In the genomic region with DNA sequence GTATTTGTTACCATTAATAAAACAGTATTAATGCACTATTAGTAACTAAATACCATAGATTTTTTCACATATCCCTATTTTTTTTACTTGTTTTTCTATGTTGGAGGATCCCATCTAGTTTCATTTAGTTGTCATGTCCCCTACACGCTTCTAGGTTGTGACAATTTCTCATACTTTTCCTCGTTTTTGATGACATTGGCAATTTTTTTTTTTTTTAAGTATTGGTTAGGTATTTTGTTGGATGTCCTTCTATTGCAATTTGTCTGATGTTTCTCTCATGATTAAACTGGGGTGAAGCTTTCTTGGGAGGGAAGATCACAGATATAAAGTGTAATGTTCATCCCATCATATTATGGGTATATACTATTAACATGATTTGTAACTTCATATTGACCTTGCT, we compare ENCODE assay signal across 21 cellular contexts.
DNase-seq lines count a peak whose midpoint lies in the region; ATAC-seq, FAIRE-seq and TF ChIP-seq lines count a peak whose summit lies in the region.
"Had no signal": no experiment of that assay in that cellular context is flagged by ENCODE, and none has a peak within 500 bp of the region (broad histone marks: within the 10 kb centered on the region; RNA-seq: fewer than 3 reads in every experiment).

No MANE protein-coding gene starts in this region.

- no peak for DNase-seq in A549 (ENCODE audit: low read depth in 1 of 2, low spot score in 1 of 2)
- no peak for DNase-seq in IMR-90
- DNase-seq in H1 (ENCODE audit: low read depth in 1 of 2, low spot score in 2 of 2) = no peak
- DNase-seq in pancreas = no peak
- no peak for DNase-seq in HEK293T (ENCODE audit: extremely low spot score)
- DNase-seq: 8988T; AML-193; Caco-2; Calu3; CD4-positive, alpha-beta T cell; CD8-positive, alpha-beta T cell; DMS79 treated with DMSO at 0.1 percent for 48 hours; GF-D8 had no signal

- H4K20me1 ChIP-seq in IMR-90 (ENCODE audit: insufficient read depth, low read length) (no peaks in the 10 kb centered on the region), H1 (replicated peaks in 1 of 2; ENCODE audit: control insufficient read depth in 1 of 2, insufficient read depth in 2 of 2, low read length in 2 of 2) (no peaks in the 10 kb centered on the region)
- H4K20me1 ChIP-seq: BLaER1 treated with 17β-estradiol and CSF1 and Interleukin-3, amounts not matched to agents 10 nM and 100 nM had no signal

- in situ Hi-C loops in IMR-90 (cut with MboI; ENCODE audit: low sequenced_read_pairs) = no loop called here

- no peaks in the 10 kb centered on the region for H3K9me1 ChIP-seq in IMR-90 (ENCODE audit: insufficient read depth, low read length)

- H2BK120ac ChIP-seq in IMR-90 (ENCODE audit: low read depth, low read length) = no peak overlapping the region
- H2BK120ac ChIP-seq in H1 (replicated peaks; ENCODE audit: low read depth, low read length) = no peak overlapping the region

- H3K27me3 ChIP-seq in IMR-90 (ENCODE audit: control insufficient read depth, insufficient read depth, low read length) = no peaks in the 10 kb centered on the region
- peaks cover 0 to 1% (median 0%) of the 10 kb centered on the region in 4 experiments; a peak in 1 of 7 replicates for H3K27me3 ChIP-seq in H1 (replicated peaks in 1 of 4; ENCODE audit: control insufficient read depth in 3 of 4, extremely low read depth in 1 of 4, insufficient read depth in 3 of 4, low read length in 3 of 4)
- H3K27me3 ChIP-seq in pancreas = no peaks in the 10 kb centered on the region
- H3K27me3 ChIP-seq: BLaER1 treated with 17β-estradiol and CSF1 and Interleukin-3, amounts not matched to agents 10 nM and 100 nM had no signal

- H3K23me2 ChIP-seq in H1 (ENCODE audit: low read depth, low read length) = no peaks in the 10 kb centered on the region

- H3K9me3 ChIP-seq in A549 (no peaks in the 10 kb centered on the region), IMR-90 (ENCODE audit: control insufficient read depth, insufficient read depth, low read length) (peaks cover 2% of the 10 kb centered on the region), H1 (ENCODE audit: insufficient read depth in 2 of 2, low read depth in 1 of 2, low read length in 1 of 2) (no peaks in the 10 kb centered on the region), pancreas (no peaks in the 10 kb centered on the region)
- H3K9me3 ChIP-seq: BLaER1 treated with 17β-estradiol and CSF1 and Interleukin-3, amounts not matched to agents 10 nM and 100 nM; Caco-2 had no signal

- H3K36me3 ChIP-seq in IMR-90 (ENCODE audit: control insufficient read depth, insufficient read depth, low read length) = no peaks in the 10 kb centered on the region
- no peaks in the 10 kb centered on the region for H3K36me3 ChIP-seq in H1 (ENCODE audit: control insufficient read depth in 2 of 4, insufficient read depth in 4 of 4, low read length in 3 of 4)
- no peaks in the 10 kb centered on the region for H3K36me3 ChIP-seq in pancreas
- H3K36me3 ChIP-seq: BLaER1 treated with 17β-estradiol and CSF1 and Interleukin-3, amounts not matched to agents 10 nM and 100 nM had no signal

- H3K79me1 ChIP-seq in IMR-90 (ENCODE audit: low read depth in 1 of 2, low read length in 2 of 2) (no peaks in the 10 kb centered on the region), H1 (ENCODE audit: low read depth, low read length) (no peaks in the 10 kb centered on the region)

- H3K4me3 ChIP-seq in A549 = no peak overlapping the region
- H3K4me3 ChIP-seq in IMR-90 (ENCODE audit: insufficient read depth, low read depth, low read length) = no peak overlapping the region
- no peak overlapping the region for H3K4me3 ChIP-seq in H1 (ENCODE audit: extremely low read depth in 1 of 4, insufficient read depth in 2 of 4, low read depth in 3 of 4, low read length in 4 of 4)
- no peak overlapping the region for H3K4me3 ChIP-seq in pancreas
- H3K4me3 ChIP-seq: BLaER1 treated with 17β-estradiol and CSF1 and Interleukin-3, amounts not matched to agents 10 nM and 100 nM had no signal

- H2AFZ ChIP-seq in IMR-90 (replicated peaks; ENCODE audit: low read length, poor library complexity) (no peak overlapping the region), H1 (ENCODE audit: low read length) (no peak overlapping the region)

- FAIRE-seq in A549 (lab: Jason Lieb, UNC) = no peak
- FAIRE-seq in H1 (lab: Jason Lieb, UNC) = no peak
- FAIRE-seq in pancreas (lab: Jason Lieb, UNC) = no peak
- FAIRE-seq: A204.1, D721Med, G401.6, GM12891, GM19239 had no signal

- no peak overlapping the region for H3K23ac ChIP-seq in IMR-90 (ENCODE audit: low read depth, low read length)
- no peak overlapping the region for H3K23ac ChIP-seq in H1 (ENCODE audit: insufficient read length)

- H2AK9ac ChIP-seq in IMR-90 (replicated peaks; ENCODE audit: low read depth, low read length, poor library complexity) = no peak overlapping the region

- H2BK15ac ChIP-seq in IMR-90 (ENCODE audit: low read depth, low read length) (no peak overlapping the region), H1 (ENCODE audit: low read length) (no peak overlapping the region)

- no peak overlapping the region for H3K56ac ChIP-seq in IMR-90 (ENCODE audit: extremely low read depth, insufficient read depth, low read length)
- no peak overlapping the region for H3K56ac ChIP-seq in H1 (replicated peaks; ENCODE audit: insufficient read length, low read depth, low read length)

- 1% methylated on average over 2 of the region's 2 CpGs for WGBS in A549 (ENCODE audit: missing lambda C conversion rate)
- no CpG with 5 or more reads among the region's 2 CpGs for WGBS in IMR-90 (ENCODE audit: extremely low coverage in 2 of 2, insufficient read length in 1 of 2), 2 experiments
- 67% methylated on average over 2 of the region's 2 CpGs; no CpG with 5 or more reads in 1 of the 2 experiments for WGBS in H1 (ENCODE audit: extremely low coverage in 1 of 2, insufficient coverage in 1 of 2, insufficient read length in 1 of 2, insufficient replicate concordance in 2 of 2, low coverage in 1 of 2, low lambda C conversion rate in 2 of 2, missing lambda C conversion rate in 1 of 2), 2 experiments
- WGBS in pancreas, 2 donors = 36 to 39% methylated on average over 2 of the region's 2 CpGs

- H4K5ac ChIP-seq in IMR-90 (ENCODE audit: low read depth, low read length) (no peak overlapping the region), H1 (ENCODE audit: insufficient read length, low read depth, low read length) (no peak overlapping the region)

- H3K4me1 ChIP-seq in A549 (no peaks in the 10 kb centered on the region), IMR-90 (ENCODE audit: control insufficient read depth, insufficient read depth, low read length) (no peaks in the 10 kb centered on the region), H1 (replicated peaks in 1 of 4; ENCODE audit: control insufficient read depth in 3 of 4, insufficient read depth in 4 of 4, low read length in 3 of 4) (no peaks in the 10 kb centered on the region), pancreas (no peaks in the 10 kb centered on the region)
- H3K4me1 ChIP-seq: BLaER1 treated with 17β-estradiol and CSF1 and Interleukin-3, amounts not matched to agents 10 nM and 100 nM; Caco-2 had no signal

- TF ChIP-seq CTCF in A549 (IDR thresholded peaks at IDR 0.05) (no peak), IMR-90 (conservative IDR thresholded peaks at IDR 0.05; ENCODE audit: low read depth, low read length) (no peak), H1 (IDR thresholded peaks at IDR 0.05; ENCODE audit: control extremely low read depth in 1 of 3, insufficient read depth in 1 of 3, low read depth in 1 of 3, low read length in 3 of 3) (no peak), pancreas (IDR thresholded peaks at IDR 0.05) (no peak)

- TF ChIP-seq RAD21 in A549 (conservative IDR thresholded peaks at IDR 0.05 in 1 of 2, IDR thresholded peaks at IDR 0.05 in 1 of 2) = no peak
- no peak for TF ChIP-seq RAD21 in IMR-90 (IDR thresholded peaks at IDR 0.05; ENCODE audit: low read length)
- no peak for TF ChIP-seq RAD21 in H1 (IDR thresholded peaks at IDR 0.05 in 1 of 2, conservative IDR thresholded peaks at IDR 0.05 in 1 of 2; ENCODE audit: low read depth in 2 of 2, low read length in 2 of 2)

- H3K27ac ChIP-seq in A549 (no peak overlapping the region), IMR-90 (ENCODE audit: insufficient read depth, low read length) (no peak overlapping the region), H1 (ENCODE audit: low read depth, low read length) (no peak overlapping the region), pancreas (no peak overlapping the region)
- H3K27ac ChIP-seq: BLaER1 treated with 17β-estradiol and CSF1 and Interleukin-3, amounts not matched to agents 10 nM and 100 nM; C4-2B had no signal

- TF ChIP-seq EP300 in A549 (IDR thresholded peaks at IDR 0.05) (no peak), H1 (IDR thresholded peaks at IDR 0.05; ENCODE audit: borderline replicate concordance in 1 of 2, low read depth in 2 of 2, low read length in 2 of 2) (no peak)

- no peak for TF ChIP-seq POLR2A in A549 (IDR thresholded peaks at IDR 0.05; ENCODE audit: low read length)
- no peak for TF ChIP-seq POLR2A in IMR-90 (IDR thresholded peaks at IDR 0.05; ENCODE audit: low read depth, low read length)
- TF ChIP-seq POLR2A in H1 (IDR thresholded peaks at IDR 0.05; ENCODE audit: control extremely low read depth in 1 of 2, low read depth in 2 of 2, low read length in 2 of 2) = no peak

- POLR2A ChIA-PET in A549 (lab: Yijun Ruan, JAX) (no interaction called here), IMR-90 (lab: Charles Lee; ENCODE audit: unreplicated experiment) (no interaction called here), H1 (lab: Charles Lee; ENCODE audit: partially characterized antibody) (no interaction called here), HEK293T (lab: Yijun Ruan, JAX) (no interaction called here)

- H3K18ac ChIP-seq in IMR-90 (ENCODE audit: low read depth, low read length) = no peak overlapping the region
- H3K18ac ChIP-seq in H1 (ENCODE audit: extremely low read depth, low read length) = no peak overlapping the region

- H4K91ac ChIP-seq in IMR-90 (ENCODE audit: insufficient read depth, low read depth, low read length) (no peak overlapping the region), H1 (replicated peaks; ENCODE audit: insufficient read length, low read length) (no peak overlapping the region)

- H3K14ac ChIP-seq in IMR-90 (replicated peaks; ENCODE audit: low read depth, low read length) (no peak overlapping the region), H1 (ENCODE audit: insufficient read length) (no peak overlapping the region)

- BruUV-seq in IMR-90 (replicated peaks; lab: Mats Ljungman, UMichigan) = no TSS peak

- no peak overlapping the region for H3K4me2 ChIP-seq in A549
- no peak overlapping the region for H3K4me2 ChIP-seq in IMR-90 (ENCODE audit: low read depth, low read length)
- H3K4me2 ChIP-seq in H1 (ENCODE audit: insufficient read depth in 1 of 2, low read depth in 2 of 2, low read length in 2 of 2) = no peak overlapping the region
- H3K4me2 ChIP-seq: BLaER1 treated with 17β-estradiol and CSF1 and Interleukin-3, amounts not matched to agents 10 nM and 100 nM had no signal

- CTCF ChIA-PET in A549 (lab: Yijun Ruan, JAX) (no interaction called here), IMR-90 (lab: Yijun Ruan, JAX) (no interaction called here), H1 (lab: Charles Lee; ENCODE audit: partially characterized antibody) (no interaction called here), HEK293T (lab: Yijun Ruan, JAX) (no interaction called here)

- H2BK12ac ChIP-seq in H1 (ENCODE audit: low read depth, low read length) = no peak overlapping the region

- intact Hi-C loops in IMR-90 (cut with micrococcal nuclease) = no loop called here
- intact Hi-C loops in pancreas (cut with DNase I) = no loop called here

- no peak overlapping the region for H2BK5ac ChIP-seq in IMR-90 (ENCODE audit: low read depth, low read length, poor library complexity, severe bottlenecking)
- H2BK5ac ChIP-seq in H1 (ENCODE audit: low read depth, low read length) = no peak overlapping the region

- H3K4ac ChIP-seq in IMR-90 (ENCODE audit: low read depth, low read length) = no peak overlapping the region
- no peak overlapping the region for H3K4ac ChIP-seq in H1 (replicated peaks; ENCODE audit: insufficient read length, low read depth, low read length)

- H3K79me2 ChIP-seq in H1 (ENCODE audit: control insufficient read depth in 1 of 2, insufficient read depth in 2 of 2, low read length in 2 of 2) = no peaks in the 10 kb centered on the region

- ATAC-seq in A549 = no peak
- ATAC-seq in IMR-90 (ENCODE audit: low read depth) = no peak
- ATAC-seq in pancreas = no peak
- ATAC-seq in GM21381 (IDR thresholded peaks at IDR 0.05; ENCODE audit: unreplicated experiment) = no peak
- ATAC-seq: CD8-positive, alpha-beta T cell had no signal

- no peak overlapping the region for H3K9ac ChIP-seq in IMR-90 (ENCODE audit: low read depth, low read length)
- H3K9ac ChIP-seq in H1 (replicated peaks in 1 of 4; ENCODE audit: extremely low read depth in 1 of 4, low read depth in 3 of 4, low read length in 3 of 4) = no peak overlapping the region
- H3K9ac ChIP-seq: BLaER1 treated with 17β-estradiol and CSF1 and Interleukin-3, amounts not matched to agents 10 nM and 100 nM had no signal

- dilution Hi-C loops in IMR-90 (cut with HindIII; ENCODE audit: low sequenced_read_pairs, unreplicated experiment) = no loop called here

- H4K8ac ChIP-seq in IMR-90 (ENCODE audit: low read depth in 2 of 2, low read length in 2 of 2) (no peak overlapping the region), H1 (ENCODE audit: extremely low read depth, insufficient read depth, low read length) (no peak overlapping the region)

- H2BK20ac ChIP-seq in IMR-90 (ENCODE audit: low read depth, low read length) (no peak overlapping the region), H1 (ENCODE audit: low read length) (no peak overlapping the region)

- H2AK5ac ChIP-seq in IMR-90 (ENCODE audit: low read depth, low read length) = no peak overlapping the region
- H2AK5ac ChIP-seq in H1 (ENCODE audit: low read depth, low read length) = no peak overlapping the region
